Comparison of ENCODE assay signal across 31 cellular contexts in genomic region chr2:67145851-67146250, GRCh38.
"Had no signal": no experiment of that assay in that cellular context is flagged by ENCODE, and none has a peak within 500 bp of the region (broad histone marks: within the 10 kb centered on the region; RNA-seq: fewer than 3 reads in every experiment).

No MANE protein-coding gene starts in this region.

- H3K36me3 Mint-ChIP-seq: activated CD4-positive, alpha-beta memory T cell treated with anti-CD3 and anti-CD28 coated beads for 36 hours; activated naive CD4-positive, alpha-beta T cell treated with anti-CD3 and anti-CD28 coated beads, Interleukin-2, amount 50 U/mL, for 72 hours had no signal

- H3K9me3 ChIP-seq: adrenal gland, Peyer's patch had no signal

- H3K36me3 ChIP-seq: adrenal gland, brain microvascular endothelial cell, cardiac muscle cell, Peyer's patch had no signal

- H3K4me1 Mint-ChIP-seq: activated B cell treated with CpG ODN at 0.5 μM for 24 hours; central memory CD8-positive, alpha-beta T cell had no signal

- H3K27me3 ChIP-seq: adrenal gland, brain microvascular endothelial cell, cardiac muscle cell, Peyer's patch had no signal

- H3K4me3 ChIP-seq: adrenal gland, cardiac muscle cell, Peyer's patch had no signal

- DNase-seq: activated B cell treated with CpG ODN at 0.5 μM for 24 hours; activated CD4-positive, alpha-beta memory T cell treated with anti-CD3 and anti-CD28 coated beads for 36 hours; activated CD4-positive, alpha-beta T cell treated with anti-CD3 and anti-CD28 coated beads for 4 hours; activated CD4-positive, alpha-beta T cell treated with anti-CD3 and anti-CD28 coated beads, Interleukin-2, amount 50 U/mL, for 1 hour; activated CD4-positive, CD25-positive, alpha-beta regulatory T cell treated with anti-CD3 and anti-CD28 coated beads, Interleukin-2, amount 50 U/mL, for 72 hours; activated CD8-positive, alpha-beta memory T cell treated with anti-CD3 and anti-CD28 coated beads, Interleukin-2, amount 50 U/mL, for 4 hours; activated gamma-delta T cell treated with Interleukin-2 at 50 U/mL for 16 hours; activated naive CD4-positive, alpha-beta T cell treated with anti-CD3 and anti-CD28 coated beads for 36 hours; activated T-cell treated with anti-CD3 and anti-CD28 coated beads for 4 hours; activated T-cell treated with anti-CD3 and anti-CD28 coated beads, Interleukin-2, amount 50 U/mL, for 4 hours; adrenal gland; anterior cingulate cortex; NCI-H1092 treated with DMSO at 0.1 percent for 48 hours; NCI-H1417; NCI-H1930; NCI-H2081 treated with DMSO at 0.1 percent for 48 hours; NCI-H345; NCI-H524 treated with DMSO at 0.1 percent for 48 hours; Peyer's patch; Right ventricle myocardium superior; SW 1271; T-helper 1 cell; T-helper 2 cell; T-helper 9 cell had no signal

- H3K27me3 Mint-ChIP-seq: activated B cell treated with CpG ODN at 0.5 μM for 24 hours; activated CD4-positive, alpha-beta memory T cell treated with anti-CD3 and anti-CD28 coated beads for 36 hours; central memory CD8-positive, alpha-beta T cell had no signal

- H3K27ac Mint-ChIP-seq: activated B cell treated with CpG ODN at 0.5 μM for 24 hours; activated CD4-positive, alpha-beta memory T cell treated with anti-CD3 and anti-CD28 coated beads for 36 hours; activated naive CD4-positive, alpha-beta T cell treated with anti-CD3 and anti-CD28 coated beads for 36 hours; activated naive CD4-positive, alpha-beta T cell treated with anti-CD3 and anti-CD28 coated beads, Interleukin-2, amount 50 U/mL, for 72 hours; activated T-helper 1 cell treated with anti-CD3 and anti-CD28 coated beads, Interleukin-12 subunit alpha, Interleukin-12 subunit beta, Interleukin-2, Interleukin-4 antibody, amounts not matched to agents 30 ng/mL and 10 ng/mL and 1 ng/mL, durations not matched to agents 14 hours and 24 hours and 36 hours had no signal

- H3K4me1 ChIP-seq: adrenal gland, Peyer's patch had no signal

- H3K27ac ChIP-seq: adrenal gland, brain microvascular endothelial cell, cardiac muscle cell, Peyer's patch, RWPE1, VCaP had no signal

- H3K4me3 Mint-ChIP-seq: activated B cell treated with CpG ODN at 0.5 μM for 24 hours; activated CD4-positive, alpha-beta memory T cell treated with anti-CD3 and anti-CD28 coated beads for 36 hours; activated naive CD4-positive, alpha-beta T cell treated with anti-CD3 and anti-CD28 coated beads for 36 hours; activated T-cell treated with anti-CD3 and anti-CD28 coated beads, Interleukin-2, amount 50 U/mL, for 4 hours; activated T-helper 1 cell treated with anti-CD3 and anti-CD28 coated beads, Interleukin-12 subunit alpha, Interleukin-12 subunit beta, Interleukin-2, Interleukin-4 antibody, amounts not matched to agents 30 ng/mL and 10 ng/mL and 1 ng/mL, durations not matched to agents 14 hours and 24 hours and 36 hours; central memory CD8-positive, alpha-beta T cell had no signal

- ATAC-seq: activated naive CD4-positive, alpha-beta T cell treated with anti-CD3 and anti-CD28 coated beads, Interleukin-2, amount 50 U/mL, for 72 hours; activated T-cell treated with anti-CD3 and anti-CD28 coated beads, Interleukin-2, amount 50 U/mL, for 4 hours had no signal
